8 cellular contexts compared by ENCODE assay signal in genomic region chr4:109560687-109561452, GRCh38. TPM values are rescaled to one million over a fixed set of nuclear protein-coding genes. Genes with fewer than 3 reads are reported as not detected.
DNase-seq lines count a peak whose midpoint lies in the region; ATAC-seq, FAIRE-seq and TF ChIP-seq lines count a peak whose summit lies in the region.

No MANE protein-coding gene starts in this region.

- no peak overlapping the region for H3K27ac ChIP-seq in neutrophil
- peak overlapping the region; percentile 92 for H3K27ac ChIP-seq in suprapubic skin

- no peaks in the 10 kb centered on the region for H3K9me3 Mint-ChIP-seq in activated T-helper 17 cell treated with anti-CD3 and anti-CD28 coated beads, Interleukin-2, amount 50 U/mL, for 72 hours

- H3K27me3 Mint-ChIP-seq in activated T-helper 17 cell treated with anti-CD3 and anti-CD28 coated beads, Interleukin-2, amount 50 U/mL, for 72 hours, result no peaks in the 10 kb centered on the region

- peaks cover 48% of the 10 kb centered on the region for H3K36me3 Mint-ChIP-seq in activated T-helper 17 cell treated with anti-CD3 and anti-CD28 coated beads, Interleukin-2, amount 50 U/mL, for 72 hours (ENCODE audit: low read depth)

- H3K27me3 ChIP-seq in neutrophil (peaks cover 83% of the 10 kb centered on the region), suprapubic skin (no peaks in the 10 kb centered on the region)

- peak; percentile 64 for ATAC-seq in HG03342 (IDR thresholded peaks at IDR 0.05; ENCODE audit: unreplicated experiment)
- ATAC-seq in activated T-helper 17 cell treated with anti-CD3 and anti-CD28 coated beads, Interleukin-2, amount 50 U/mL, for 72 hours (replicated peaks), result peak; percentile 77

- peak overlapping the region; percentile 81 for H3K27ac Mint-ChIP-seq in activated T-helper 17 cell treated with anti-CD3 and anti-CD28 coated beads, Interleukin-2, amount 50 U/mL, for 72 hours

- under 1% methylated on average over 16 of the region's 29 CpGs for WGBS in suprapubic skin

- H3K4me1 Mint-ChIP-seq in activated T-helper 17 cell treated with anti-CD3 and anti-CD28 coated beads, Interleukin-2, amount 50 U/mL, for 72 hours, result peaks cover 20% of the 10 kb centered on the region

- DNase-seq in Ammon's horn (ENCODE audit: low spot score) (peak; percentile 29), RCC 7860 (ENCODE audit: low spot score) (peak; percentile 61), frontal cortex (ENCODE audit: low spot score in 2 of 2) (peak; percentile 61 to 69), suprapubic skin (ENCODE audit: low spot score in 2 of 2) (peak; percentile 74 to 83)

- H3K4me3 ChIP-seq in neutrophil (ENCODE audit: low read depth in 1 of 2, low read length in 1 of 2) (peak overlapping the region; percentile 10 to 45), suprapubic skin (peak overlapping the region; percentile 79)

- no peak for TF ChIP-seq EP300 in suprapubic skin (IDR thresholded peaks at IDR 0.05)

- TF ChIP-seq CTCF in neutrophil (IDR thresholded peaks at IDR 0.05) (no peak), suprapubic skin (IDR thresholded peaks at IDR 0.05) (no peak)

- peak overlapping the region; percentile 84 for H3K4me3 Mint-ChIP-seq in activated T-helper 17 cell treated with anti-CD3 and anti-CD28 coated beads, Interleukin-2, amount 50 U/mL, for 72 hours

- H3K4me1 ChIP-seq in neutrophil (ENCODE audit: control insufficient read depth in 1 of 2, insufficient read depth in 1 of 2, low read depth in 1 of 2, low read length in 1 of 2) (peaks cover 16 to 20% of the 10 kb centered on the region in 2 experiments), suprapubic skin (peaks cover 20% of the 10 kb centered on the region)

- no peaks in the 10 kb centered on the region for H3K36me3 ChIP-seq in neutrophil
- no peaks in the 10 kb centered on the region for H3K36me3 ChIP-seq in suprapubic skin

- H3K9me3 ChIP-seq in neutrophil, result no peaks in the 10 kb centered on the region
- H3K9me3 ChIP-seq in suprapubic skin, result no peaks in the 10 kb centered on the region

- TF ChIP-seq POLR2A in GM19193 (IDR thresholded peaks at IDR 0.05; ENCODE audit: extremely low read depth, insufficient read depth, insufficient read length) (peak; percentile 48), suprapubic skin (IDR thresholded peaks at IDR 0.05) (no peak)

- peak; percentile 72 for FAIRE-seq in RCC 7860 (lab: Jason Lieb, UNC)
- no peak for FAIRE-seq in frontal cortex (lab: Jason Lieb, UNC)

RNA-seq across cellular contexts. Expression of gene MCUB, which starts 0.8 kb away (rescaled TPM):
- 10 to 100 TPM; 57.3 to 62.4 TPM for total RNA-seq in activated T-helper 17 cell treated with anti-CD3 and anti-CD28 coated beads, Interleukin-2, amount 50 U/mL, for 72 hours
- total RNA-seq in frontal cortex (31.8 TPM), suprapubic skin (10 to 100 TPM; 30.4 to 68.4 (median 44.6) TPM)
